21 cellular contexts compared by ENCODE assay signal in genomic region chr13:43433691-43434121, GRCh38.
"Had no signal": no experiment of that assay in that cellular context is flagged by ENCODE, and none has a peak within 500 bp of the region (broad histone marks: within the 10 kb centered on the region; RNA-seq: fewer than 3 reads in every experiment).

No MANE protein-coding gene starts in this region.

- ATAC-seq: activated CD4-positive, alpha-beta T cell treated with anti-CD3 and anti-CD28 coated beads for 36 hours; activated CD8-positive, alpha-beta T cell treated with anti-CD3 and anti-CD28 coated beads, Interleukin-2, amount 10 ng/mL, durations not matched to agents 7 days and 5 days; gastroesophageal sphincter; natural killer cell; right lobe of liver had no signal

- H3K27ac Mint-ChIP-seq: activated CD4-positive, alpha-beta T cell treated with anti-CD3 and anti-CD28 coated beads for 36 hours; activated CD8-positive, alpha-beta T cell treated with anti-CD3 and anti-CD28 coated beads, Interleukin-2, amount 10 ng/mL, durations not matched to agents 7 days and 5 days; activated T-helper 1 cell treated with anti-CD3 and anti-CD28 coated beads, Interleukin-12 subunit alpha, Interleukin-12 subunit beta, Interleukin-2, Interleukin-4 antibody, amounts not matched to agents 30 ng/mL and 10 ng/mL and 1 ng/mL, durations not matched to agents 14 hours and 24 hours and 36 hours; natural killer cell had no signal

- DNase-seq: activated CD4-positive, alpha-beta T cell treated with anti-CD3 and anti-CD28 coated beads for 36 hours; activated CD8-positive, alpha-beta T cell treated with anti-CD3 and anti-CD28 coated beads, Interleukin-2, amount 10 ng/mL, durations not matched to agents 7 days and 5 days; activated naive CD4-positive, alpha-beta T cell; effector CD4-positive, alpha-beta T cell; hippocampal formation; natural killer cell; nucleus accumbens; right lobe of liver; stimulated activated CD4-positive, alpha-beta T cell treated with anti-CD3 and anti-CD28 coated beads, Interleukin-12 subunit alpha, Interleukin-12 subunit beta, amount 100 ng/mL, for 4 hours; stimulated activated CD4-positive, alpha-beta T cell treated with anti-CD3 and anti-CD28 coated beads, Interleukin-2, amount 100 ng/mL, for 48 hours; stimulated activated naive CD4-positive, alpha-beta T cell treated with Interleukin-2 at 50 U/mL for 16 hours; T-helper 9 cell; upper lobe of left lung had no signal

- H3K9me3 Mint-ChIP-seq: activated T-helper 1 cell treated with anti-CD3 and anti-CD28 coated beads, Interleukin-12 subunit alpha, Interleukin-12 subunit beta, Interleukin-2, Interleukin-4 antibody, amounts not matched to agents 30 ng/mL and 10 ng/mL and 1 ng/mL, durations not matched to agents 14 hours and 24 hours and 36 hours; natural killer cell had no signal

- H3K36me3 ChIP-seq: ascending aorta, cardiac muscle cell, gastroesophageal sphincter, right lobe of liver, suprapubic skin, upper lobe of left lung had no signal

- FAIRE-seq: endothelial cell of umbilical vein had no signal

- H3K9me3 ChIP-seq: ascending aorta, gastroesophageal sphincter, right lobe of liver, suprapubic skin, upper lobe of left lung had no signal

- H3K4me1 ChIP-seq: gastroesophageal sphincter, right lobe of liver, suprapubic skin, upper lobe of left lung had no signal

- H3K27me3 ChIP-seq: ascending aorta, cardiac muscle cell, gastroesophageal sphincter, right lobe of liver, suprapubic skin, upper lobe of left lung had no signal

- H3K36me3 Mint-ChIP-seq: natural killer cell had no signal

- H3K4me3 ChIP-seq: ascending aorta, cardiac muscle cell, coronary artery, gastroesophageal sphincter, lung, right lobe of liver, suprapubic skin, upper lobe of left lung had no signal

- H3K4me3 Mint-ChIP-seq: activated CD4-positive, alpha-beta T cell treated with anti-CD3 and anti-CD28 coated beads for 36 hours; activated CD8-positive, alpha-beta T cell treated with anti-CD3 and anti-CD28 coated beads, Interleukin-2, amount 10 ng/mL, durations not matched to agents 7 days and 5 days; activated T-helper 1 cell treated with anti-CD3 and anti-CD28 coated beads, Interleukin-12 subunit alpha, Interleukin-12 subunit beta, Interleukin-2, Interleukin-4 antibody, amounts not matched to agents 30 ng/mL and 10 ng/mL and 1 ng/mL, durations not matched to agents 14 hours and 24 hours and 36 hours; natural killer cell had no signal

- H3K4me1 Mint-ChIP-seq: activated CD4-positive, alpha-beta T cell treated with anti-CD3 and anti-CD28 coated beads for 36 hours had no signal

- H3K27ac ChIP-seq: cardiac muscle cell, coronary artery, gastroesophageal sphincter, right lobe of liver, suprapubic skin, upper lobe of left lung had no signal
